ENCODE assay signal across 2 cellular contexts in genomic region chr4:183157215-183157614, GRCh38.
TF ChIP-seq lines count a peak whose summit lies in the region.

No MANE protein-coding gene starts in this region.

TF ChIP-seq in SK-N-SH, 30 proteins besides CTCF, POLR2A, EP300 and RAD21:
- no peak for TF ChIP-seq EZH2phosphoT487 (IDR thresholded peaks at IDR 0.05; ENCODE audit: borderline replicate concordance, low read depth)

TF ChIP-seq in SK-N-SH treated with all-trans-retinoic acid at 6 μM for 48 hours, 23 proteins besides CTCF, POLR2A, EP300 and RAD21:
- TF ChIP-seq ZNF8 (CRISPR knock-in tag; IDR thresholded peaks at IDR 0.05) (no peak), ZC3H10 (CRISPR knock-in tag; IDR thresholded peaks at IDR 0.05) (no peak), ISL1 (CRISPR knock-in tag; IDR thresholded peaks at IDR 0.05) (no peak), TOX (CRISPR knock-in tag; IDR thresholded peaks at IDR 0.05; ENCODE audit: borderline replicate concordance) (no peak), CSDC2 (CRISPR knock-in tag; IDR thresholded peaks at IDR 0.05) (no peak), SNAI2 (CRISPR knock-in tag; IDR thresholded peaks at IDR 0.05) (no peak), ZFP3 (CRISPR knock-in tag; IDR thresholded peaks at IDR 0.05) (no peak), OSR1 (CRISPR knock-in tag; IDR thresholded peaks at IDR 0.05) (no peak), ARNTL (CRISPR knock-in tag; IDR thresholded peaks at IDR 0.05; ENCODE audit: borderline replicate concordance, low read depth) (no peak), ZNF565 (CRISPR knock-in tag; conservative IDR thresholded peaks at IDR 0.05; ENCODE audit: low read depth) (no peak), GLIS3 (CRISPR knock-in tag; IDR thresholded peaks at IDR 0.05) (no peak), RARB (CRISPR knock-in tag; IDR thresholded peaks at IDR 0.05) (no peak), ZFP30 (CRISPR knock-in tag; IDR thresholded peaks at IDR 0.05) (no peak), TCF4 (CRISPR knock-in tag; IDR thresholded peaks at IDR 0.05; ENCODE audit: borderline replicate concordance) (no peak)
- TF ChIP-seq, protein P1, sequence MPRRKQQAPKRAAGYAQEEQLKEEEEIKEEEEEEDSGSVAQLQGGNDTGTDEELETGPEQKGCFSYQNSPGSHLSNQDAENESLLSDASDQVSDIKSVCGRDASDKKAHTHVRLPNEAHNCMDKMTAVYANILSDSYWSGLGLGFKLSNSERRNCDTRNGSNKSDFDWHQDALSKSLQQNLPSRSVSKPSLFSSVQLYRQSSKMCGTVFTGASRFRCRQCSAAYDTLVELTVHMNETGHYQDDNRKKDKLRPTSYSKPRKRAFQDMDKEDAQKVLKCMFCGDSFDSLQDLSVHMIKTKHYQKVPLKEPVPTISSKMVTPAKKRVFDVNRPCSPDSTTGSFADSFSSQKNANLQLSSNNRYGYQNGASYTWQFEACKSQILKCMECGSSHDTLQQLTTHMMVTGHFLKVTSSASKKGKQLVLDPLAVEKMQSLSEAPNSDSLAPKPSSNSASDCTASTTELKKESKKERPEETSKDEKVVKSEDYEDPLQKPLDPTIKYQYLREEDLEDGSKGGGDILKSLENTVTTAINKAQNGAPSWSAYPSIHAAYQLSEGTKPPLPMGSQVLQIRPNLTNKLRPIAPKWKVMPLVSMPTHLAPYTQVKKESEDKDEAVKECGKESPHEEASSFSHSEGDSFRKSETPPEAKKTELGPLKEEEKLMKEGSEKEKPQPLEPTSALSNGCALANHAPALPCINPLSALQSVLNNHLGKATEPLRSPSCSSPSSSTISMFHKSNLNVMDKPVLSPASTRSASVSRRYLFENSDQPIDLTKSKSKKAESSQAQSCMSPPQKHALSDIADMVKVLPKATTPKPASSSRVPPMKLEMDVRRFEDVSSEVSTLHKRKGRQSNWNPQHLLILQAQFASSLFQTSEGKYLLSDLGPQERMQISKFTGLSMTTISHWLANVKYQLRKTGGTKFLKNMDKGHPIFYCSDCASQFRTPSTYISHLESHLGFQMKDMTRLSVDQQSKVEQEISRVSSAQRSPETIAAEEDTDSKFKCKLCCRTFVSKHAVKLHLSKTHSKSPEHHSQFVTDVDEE (CRISPR knock-in tag; IDR thresholded peaks at IDR 0.05) = no peak
- TF ChIP-seq, protein P2, sequence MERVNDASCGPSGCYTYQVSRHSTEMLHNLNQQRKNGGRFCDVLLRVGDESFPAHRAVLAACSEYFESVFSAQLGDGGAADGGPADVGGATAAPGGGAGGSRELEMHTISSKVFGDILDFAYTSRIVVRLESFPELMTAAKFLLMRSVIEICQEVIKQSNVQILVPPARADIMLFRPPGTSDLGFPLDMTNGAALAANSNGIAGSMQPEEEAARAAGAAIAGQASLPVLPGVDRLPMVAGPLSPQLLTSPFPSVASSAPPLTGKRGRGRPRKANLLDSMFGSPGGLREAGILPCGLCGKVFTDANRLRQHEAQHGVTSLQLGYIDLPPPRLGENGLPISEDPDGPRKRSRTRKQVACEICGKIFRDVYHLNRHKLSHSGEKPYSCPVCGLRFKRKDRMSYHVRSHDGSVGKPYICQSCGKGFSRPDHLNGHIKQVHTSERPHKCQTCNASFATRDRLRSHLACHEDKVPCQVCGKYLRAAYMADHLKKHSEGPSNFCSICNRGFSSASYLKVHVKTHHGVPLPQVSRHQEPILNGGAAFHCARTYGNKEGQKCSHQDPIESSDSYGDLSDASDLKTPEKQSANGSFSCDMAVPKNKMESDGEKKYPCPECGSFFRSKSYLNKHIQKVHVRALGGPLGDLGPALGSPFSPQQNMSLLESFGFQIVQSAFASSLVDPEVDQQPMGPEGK (CRISPR knock-in tag; IDR thresholded peaks at IDR 0.05; ENCODE audit: borderline replicate concordance) = no peak
- TF ChIP-seq, protein P3, sequence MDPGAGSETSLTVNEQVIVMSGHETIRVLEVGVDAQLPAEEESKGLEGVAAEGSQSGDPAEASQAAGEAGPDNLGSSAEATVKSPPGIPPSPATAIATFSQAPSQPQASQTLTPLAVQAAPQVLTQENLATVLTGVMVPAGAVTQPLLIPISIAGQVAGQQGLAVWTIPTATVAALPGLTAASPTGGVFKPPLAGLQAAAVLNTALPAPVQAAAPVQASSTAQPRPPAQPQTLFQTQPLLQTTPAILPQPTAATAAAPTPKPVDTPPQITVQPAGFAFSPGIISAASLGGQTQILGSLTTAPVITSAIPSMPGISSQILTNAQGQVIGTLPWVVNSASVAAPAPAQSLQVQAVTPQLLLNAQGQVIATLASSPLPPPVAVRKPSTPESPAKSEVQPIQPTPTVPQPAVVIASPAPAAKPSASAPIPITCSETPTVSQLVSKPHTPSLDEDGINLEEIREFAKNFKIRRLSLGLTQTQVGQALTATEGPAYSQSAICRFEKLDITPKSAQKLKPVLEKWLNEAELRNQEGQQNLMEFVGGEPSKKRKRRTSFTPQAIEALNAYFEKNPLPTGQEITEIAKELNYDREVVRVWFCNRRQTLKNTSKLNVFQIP (CRISPR knock-in tag; IDR thresholded peaks at IDR 0.05; ENCODE audit: borderline replicate concordance, low read depth) = no peak
- TF ChIP-seq, protein P4, sequence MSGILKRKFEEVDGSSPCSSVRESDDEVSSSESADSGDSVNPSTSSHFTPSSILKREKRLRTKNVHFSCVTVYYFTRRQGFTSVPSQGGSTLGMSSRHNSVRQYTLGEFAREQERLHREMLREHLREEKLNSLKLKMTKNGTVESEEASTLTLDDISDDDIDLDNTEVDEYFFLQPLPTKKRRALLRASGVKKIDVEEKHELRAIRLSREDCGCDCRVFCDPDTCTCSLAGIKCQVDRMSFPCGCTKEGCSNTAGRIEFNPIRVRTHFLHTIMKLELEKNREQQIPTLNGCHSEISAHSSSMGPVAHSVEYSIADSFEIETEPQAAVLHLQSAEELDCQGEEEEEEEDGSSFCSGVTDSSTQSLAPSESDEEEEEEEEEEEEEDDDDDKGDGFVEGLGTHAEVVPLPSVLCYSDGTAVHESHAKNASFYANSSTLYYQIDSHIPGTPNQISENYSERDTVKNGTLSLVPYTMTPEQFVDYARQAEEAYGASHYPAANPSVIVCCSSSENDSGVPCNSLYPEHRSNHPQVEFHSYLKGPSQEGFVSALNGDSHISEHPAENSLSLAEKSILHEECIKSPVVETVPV (CRISPR knock-in tag; IDR thresholded peaks at IDR 0.05) = no peak
TF ChIP-seq in SK-N-SH treated with all-trans-retinoic acid at 6 μM for 48 hours: peak in this region for 0.
